ENCODE assay signal across 10 cellular contexts in genomic region chr7:137932881-137933269, GRCh38.
DNase-seq lines count a peak whose midpoint lies in the region; ATAC-seq, FAIRE-seq and TF ChIP-seq lines count a peak whose summit lies in the region.
"Had no signal": no experiment of that assay in that cellular context is flagged by ENCODE, and none has a peak within 500 bp of the region (broad histone marks: within the 10 kb centered on the region; RNA-seq: fewer than 3 reads in every experiment).

No MANE protein-coding gene starts in this region.

- no peak overlapping the region for H2BK20ac ChIP-seq in H9 (ENCODE audit: low read depth, low read length, poor library complexity, severe bottlenecking)

- no peak overlapping the region for H3T11ph ChIP-seq in H9 (ENCODE audit: low read length)

- no peaks in the 10 kb centered on the region for H3K23me2 ChIP-seq in H9 (ENCODE audit: insufficient read length, low read depth, low read length, poor library complexity, severe bottlenecking)

- no peaks in the 10 kb centered on the region for H3K27me3 ChIP-seq in H9 (ENCODE audit: insufficient read depth, low read length)

- H3K56ac ChIP-seq in H9 (ENCODE audit: insufficient read length, low read depth, low read length), result no peak overlapping the region

- H2BK15ac ChIP-seq in H9 (ENCODE audit: low read depth, low read length), result no peak overlapping the region

- no peak overlapping the region for H3K23ac ChIP-seq in H9 (ENCODE audit: insufficient read length, low read depth, low read length)

- H3K27ac Mint-ChIP-seq in H9 (peak overlapping the region in 2 of 3 experiments; percentile 1 to 4; a peak in 2 of 7 replicates), brain (peak overlapping the region in 4 of 5 experiments; percentile 11 to 89 (median 60))

- no peak overlapping the region for H3K4me2 ChIP-seq in H9 (ENCODE audit: insufficient read depth, insufficient read length, low read length)

- no peak overlapping the region for H3K14ac ChIP-seq in H9 (ENCODE audit: insufficient read depth, low read length)

- H2AFZ ChIP-seq in H9 (ENCODE audit: low read length), result no peak overlapping the region

- H3K27me3 Mint-ChIP-seq in H9 (ENCODE audit: low read depth) (no peaks in the 10 kb centered on the region), brain (no peaks in the 10 kb centered on the region)

- no peak overlapping the region for H3K27ac ChIP-seq in H9 (ENCODE audit: insufficient read length, low read depth, low read length)
- peak overlapping the region; percentile 82 to 85 for H3K27ac ChIP-seq in kidney (ENCODE audit: low read depth in 2 of 2, low read length in 2 of 2)

- peaks cover 3 to 7% (median 7%) of the 10 kb centered on the region in 3 experiments; a peak in 6 of 7 replicates for H3K36me3 Mint-ChIP-seq in H9 (ENCODE audit: insufficient read depth in 1 of 3, low read depth in 3 of 3)
- peaks cover 19% of the 10 kb centered on the region for H3K36me3 Mint-ChIP-seq in brain

- no peak overlapping the region for H2BK12ac ChIP-seq in H9 (ENCODE audit: insufficient read length, low read depth, low read length)

- peaks cover 0 to 3% of the 10 kb centered on the region in 2 donors for H3K36me3 ChIP-seq in kidney (ENCODE audit: control insufficient read depth in 1 of 2, insufficient read depth in 2 of 2, low read length in 2 of 2)

- no peak for ATAC-seq in HG02678 (IDR thresholded peaks at IDR 0.05; ENCODE audit: unreplicated experiment)

- no peaks in the 10 kb centered on the region for H4K20me1 ChIP-seq in H9 (ENCODE audit: control insufficient read depth, insufficient read depth, insufficient read length)

- TF ChIP-seq CTCF in H9 (conservative IDR thresholded peaks at IDR 0.05) (no peak), brain (conservative IDR thresholded peaks at IDR 0.05) (no peak), kidney (IDR thresholded peaks at IDR 0.05; ENCODE audit: borderline replicate concordance, extremely low read depth, insufficient read depth) (no peak), GM13976 (IDR thresholded peaks at IDR 0.05; ENCODE audit: borderline replicate concordance, control extremely low read depth, extremely low read depth, insufficient read depth, missing control alignments) (no peak)

- H3K9me3 ChIP-seq in H9 (ENCODE audit: control insufficient read depth, low read depth, low read length) (no peaks in the 10 kb centered on the region), kidney (ENCODE audit: control insufficient read depth in 1 of 2, low read length in 2 of 2) (no peaks in the 10 kb centered on the region)

- no peak for FAIRE-seq in kidney (lab: Jason Lieb, UNC)
- FAIRE-seq: keratinocyte had no signal

- no peak overlapping the region for H4K8ac ChIP-seq in H9 (replicated peaks; ENCODE audit: insufficient read length, low read depth, low read length)

- H3K9me3 Mint-ChIP-seq in H9 (no peaks in the 10 kb centered on the region), brain (no peaks in the 10 kb centered on the region)

- H3K4me3 ChIP-seq in kidney (ENCODE audit: low read length in 2 of 2), result no peak overlapping the region

- H4K5ac ChIP-seq in H9 (ENCODE audit: insufficient read length, low read depth, low read length), result no peak overlapping the region

- peaks cover 3% of the 10 kb centered on the region; the same call in 1 of the 2 replicates for H3K79me2 ChIP-seq in H9 (ENCODE audit: insufficient read depth, low read length)

- in situ Hi-C loops in GM13976 (cut with MboI; ENCODE audit: low sequenced_read_pairs, unreplicated experiment), result no loop called here

- H3K4me1 Mint-ChIP-seq in H9 (peaks cover 31 to 34% of the 10 kb centered on the region in 2 experiments), brain (peaks cover 50% of the 10 kb centered on the region)

- H3K4ac ChIP-seq in H9 (ENCODE audit: low read depth, low read length), result no peak overlapping the region

- no peak overlapping the region for H2BK5ac ChIP-seq in H9 (ENCODE audit: insufficient read length, low read length)

- no peak overlapping the region for H3K18ac ChIP-seq in H9 (ENCODE audit: insufficient read length, low read depth, low read length)

- intact Hi-C loops in kidney (cut with DNase I), result no loop called here

- H3K9ac ChIP-seq in H9 (ENCODE audit: extremely low read depth, insufficient read length, low read length) (no peak overlapping the region), kidney (ENCODE audit: low read length in 2 of 2) (no peak overlapping the region)

- H2BK120ac ChIP-seq in H9 (ENCODE audit: low read depth, low read length, poor library complexity, severe bottlenecking), result no peak overlapping the region

- no CpG with 5 or more reads among the region's 5 CpGs for WGBS in H9 (ENCODE audit: extremely low coverage, insufficient read length, low lambda C conversion rate)

- no peak overlapping the region for H2AK5ac ChIP-seq in H9 (ENCODE audit: insufficient read length, low read length)

- H3K4me3 Mint-ChIP-seq in H9 (no peak overlapping the region), brain (no peak overlapping the region)

- H3K4me1 ChIP-seq in H9 (ENCODE audit: insufficient read depth, low read length) (peaks cover 13% of the 10 kb centered on the region; the same call in 1 of the 2 replicates), kidney (ENCODE audit: control insufficient read depth in 1 of 2, insufficient read depth in 1 of 2, low read depth in 1 of 2, low read length in 2 of 2) (peaks cover 27 to 41% of the 10 kb centered on the region in 2 donors)

- H3K79me1 ChIP-seq in H9 (ENCODE audit: insufficient read depth, low read depth, low read length, poor library complexity, severe bottlenecking), result no peaks in the 10 kb centered on the region

- no peak for DNase-seq in H9
- no peak for DNase-seq in kidney
- peak; percentile 89 for DNase-seq in stromal cell of bone marrow (ENCODE audit: low read depth)
- no peak for DNase-seq in D341Med (ENCODE audit: low spot score)
- DNase-seq in GM13976 (ENCODE audit: low spot score), result no peak
- DNase-seq in NCI-H82 (lab: John Stamatoyannopoulos, UW), result no peak
- DNase-seq: NCI-H1092 had no signal

- H4K91ac ChIP-seq in H9 (ENCODE audit: insufficient read length, low read depth, low read length), result no peak overlapping the region
